In the genomic region with DNA sequence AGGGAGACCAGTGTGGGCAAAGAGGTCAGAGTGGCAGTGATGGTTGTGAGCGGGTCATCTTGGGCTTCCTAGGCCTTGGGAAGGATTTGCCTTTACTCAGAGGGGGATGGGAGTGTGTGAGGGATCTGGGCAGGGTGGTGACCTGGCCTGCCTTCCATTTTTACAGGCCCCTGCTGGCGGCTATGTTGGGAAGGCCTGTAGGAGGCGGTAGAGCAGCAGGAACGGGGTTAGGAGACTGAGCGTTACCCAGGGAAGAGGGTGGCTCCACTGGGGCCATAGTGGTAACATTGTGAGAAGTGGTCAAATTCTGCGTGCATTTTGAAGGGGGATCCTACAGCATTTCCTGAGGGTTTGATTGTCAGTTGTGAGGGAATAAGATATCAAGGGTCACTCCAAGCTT, we compare ENCODE assay signal across 17 cellular contexts.
DNase-seq lines count a peak whose midpoint lies in the region; ATAC-seq, FAIRE-seq and TF ChIP-seq lines count a peak whose summit lies in the region.
"Had no signal": no experiment of that assay in that cellular context is flagged by ENCODE, and none has a peak within 500 bp of the region (broad histone marks: within the 10 kb centered on the region; RNA-seq: fewer than 3 reads in every experiment).

No MANE protein-coding gene starts in this region.

- intact Hi-C loops in Panc1 (cut with micrococcal nuclease; ENCODE audit: unreplicated experiment), result no loop called here

- H3K4me1 ChIP-seq in Panc1 (ENCODE audit: control insufficient read depth, insufficient read depth, low read length), result no peaks in the 10 kb centered on the region

- no peak for FAIRE-seq in H54 (lab: Jason Lieb, UNC)

- DNase-seq in ACHN, result peak; percentile 7
- DNase-seq in GM13977 (ENCODE audit: low spot score), result no peak
- DNase-seq in Panc1 (ENCODE audit: low read depth, low spot score), result no peak
- DNase-seq in fibroblast of mammary gland (ENCODE audit: low read depth), result no peak
- no peak for DNase-seq in H54 (ENCODE audit: insufficient read length, low spot score)
- DNase-seq in anterior cingulate cortex (lab: John Stamatoyannopoulos, UW), result no peak
- DNase-seq: brain microvascular endothelial cell; COR-L47; NCI-H2081 treated with DMSO at 0.1 percent for 48 hours; NCI-H69; right cardiac atrium; stimulated activated CD4-positive, alpha-beta T cell treated with anti-CD3 and anti-CD28 coated beads, Interleukin-1b, Interleukin-23, amount 100 ng/mL, for 48 hours had no signal

- BruUV-seq in Panc1 (replicated peaks; lab: Mats Ljungman, UMichigan), result no TSS peak

- TF ChIP-seq POLR2A in H54 (IDR thresholded peaks at IDR 0.05; ENCODE audit: low read depth, low read length), result no peak

- H3K27ac ChIP-seq in Panc1 (ENCODE audit: low read length), result no peak overlapping the region
- H3K27ac ChIP-seq: brain microvascular endothelial cell, thoracic aorta had no signal

- no peak overlapping the region for H3K4me3 ChIP-seq in Panc1 (ENCODE audit: low read depth in 2 of 2, low read length in 2 of 2)
- H3K4me3 ChIP-seq in fibroblast of mammary gland (ENCODE audit: control insufficient read depth, low read depth, low read length), result no peak overlapping the region
- H3K4me3 ChIP-seq: lung, thoracic aorta had no signal

- no peak for ATAC-seq in Panc1
- no peak for ATAC-seq in HG03469 (IDR thresholded peaks at IDR 0.05; ENCODE audit: unreplicated experiment)
- no peak for ATAC-seq in GM19452 (IDR thresholded peaks at IDR 0.05; ENCODE audit: unreplicated experiment)
- ATAC-seq: natural killer cell treated with Interleukin-12 subunit alpha and Interleukin-12 subunit beta and Interleukin-15 and Interleukin-18, amount 100 ng/mL, for 72 hours; right cardiac atrium had no signal

- H3K9me3 ChIP-seq in Panc1 (ENCODE audit: control insufficient read depth, insufficient read depth, low read depth, low read length), result no peaks in the 10 kb centered on the region
- H3K9me3 ChIP-seq: thoracic aorta had no signal

- CTCF ChIA-PET in Panc1 (lab: Charles Lee), result no interaction called here

- in situ Hi-C loops in ACHN (cut with HindIII; ENCODE audit: low pct_ligation_motif_present, low pct_unique_long_range_greater_than_20kb, low sequenced_read_pairs) (no loop called here), GM13977 (cut with MboI; ENCODE audit: low pct_unique_long_range_greater_than_20kb, low sequenced_read_pairs, unreplicated experiment) (no loop called here), Panc1 (cut with HindIII; ENCODE audit: low pct_unique_long_range_greater_than_20kb, low sequenced_read_pairs) (no loop called here)

- H3K36me3 ChIP-seq in Panc1 (ENCODE audit: control insufficient read depth, insufficient read depth, low read length), result no peaks in the 10 kb centered on the region
- H3K36me3 ChIP-seq: brain microvascular endothelial cell had no signal

- peak; percentile 31 for TF ChIP-seq CTCF in GM13977 (IDR thresholded peaks at IDR 0.05; ENCODE audit: extremely low read depth, insufficient read depth, missing control alignments)
- TF ChIP-seq CTCF in Panc1 (IDR thresholded peaks at IDR 0.05), result peak; percentile 28; the same call in 1 of the 2 replicates
- TF ChIP-seq CTCF in fibroblast of mammary gland (conservative IDR thresholded peaks at IDR 0.05; ENCODE audit: control insufficient read depth, insufficient read depth, low read depth, low read length), result peak; percentile 11

- no peaks in the 10 kb centered on the region for H3K27me3 ChIP-seq in Panc1 (ENCODE audit: control insufficient read depth, insufficient read depth, low read length)
- H3K27me3 ChIP-seq: brain microvascular endothelial cell had no signal

- POLR2A ChIA-PET in Panc1 (lab: Charles Lee), result no interaction called here
